In the genomic region with DNA sequence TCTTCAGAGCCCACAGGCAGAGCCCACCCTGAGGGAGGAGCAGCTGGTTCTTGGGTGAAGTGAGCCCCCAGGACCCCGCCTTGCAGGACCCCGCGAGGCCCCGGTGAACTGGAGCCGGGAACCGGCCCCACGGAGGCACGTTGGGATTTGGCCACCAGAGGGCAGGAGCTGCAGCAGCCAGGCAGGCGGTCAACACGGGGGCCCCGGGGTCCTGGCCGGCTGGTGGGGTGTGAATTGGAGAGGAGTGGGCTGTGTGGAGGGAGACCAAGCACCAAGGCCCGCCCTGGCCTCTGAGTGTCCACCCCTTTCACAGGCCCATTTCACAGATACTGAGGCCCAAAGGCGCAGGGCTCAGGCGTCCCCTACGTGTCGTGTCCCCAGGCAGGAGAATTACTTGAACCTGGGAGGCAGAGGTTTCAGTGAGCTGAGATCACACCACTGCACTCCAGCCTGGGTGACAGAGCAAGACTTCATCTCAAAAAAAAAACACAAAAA, we compare ENCODE assay signal across 8 cellular contexts.
DNase-seq lines count a peak whose midpoint lies in the region; ATAC-seq and TF ChIP-seq lines count a peak whose summit lies in the region.

No MANE protein-coding gene starts in this region.

- TF ChIP-seq CTCF in 22Rv1 (IDR thresholded peaks at IDR 0.05): peak; percentile 92
- peak; percentile 69 for TF ChIP-seq CTCF in GM12864 (IDR thresholded peaks at IDR 0.05; ENCODE audit: low read depth, low read length, missing control alignments)
- peak; percentile 51 for TF ChIP-seq CTCF in WI38 (IDR thresholded peaks at IDR 0.05; ENCODE audit: low read depth, low read length)

- no peaks in the 10 kb centered on the region for H3K9me3 ChIP-seq in iPS DF 6.9 (ENCODE audit: control insufficient read depth, insufficient read depth, low read length)

- ATAC-seq in GM18870 (IDR thresholded peaks at IDR 0.05; ENCODE audit: unreplicated experiment) (no peak), HG02763 (IDR thresholded peaks at IDR 0.05; ENCODE audit: unreplicated experiment) (no peak)

- H3K4me3 ChIP-seq in GM12864 (ENCODE audit: low read depth, low read length) (no peak overlapping the region), WI38 (ENCODE audit: low read depth, low read length) (no peak overlapping the region), iPS DF 6.9 (ENCODE audit: low read length) (no peak overlapping the region)

- H3K36me3 ChIP-seq in iPS DF 6.9 (ENCODE audit: control insufficient read depth, insufficient read depth, low read length): no peaks in the 10 kb centered on the region

- H3K4me1 ChIP-seq in iPS DF 6.9 (ENCODE audit: control insufficient read depth, insufficient read depth, low read length): peaks cover 2% of the 10 kb centered on the region; the same call in 1 of the 2 replicates

- H3K27ac ChIP-seq in 22Rv1: no peak overlapping the region
- no peak overlapping the region for H3K27ac ChIP-seq in iPS DF 6.9 (ENCODE audit: low read length)

- WGBS in iPS DF 6.9 (ENCODE audit: insufficient coverage, insufficient read length): no CpG with 5 or more reads among the region's 17 CpGs

- DNase-seq in GM12864 (ENCODE audit: low read depth): no peak
- peak; percentile 54 for DNase-seq in iPS DF 6.9 (ENCODE audit: low read depth, low spot score)
- no peak for DNase-seq in SW 1271 (lab: John Stamatoyannopoulos, UW)
- DNase-seq in LoVo (ENCODE audit: low spot score): no peak

- no peaks in the 10 kb centered on the region for H3K27me3 ChIP-seq in iPS DF 6.9 (ENCODE audit: control insufficient read depth, insufficient read depth, low read length)
